ENCODE assay signal across 9 cellular contexts in the genomic region with DNA sequence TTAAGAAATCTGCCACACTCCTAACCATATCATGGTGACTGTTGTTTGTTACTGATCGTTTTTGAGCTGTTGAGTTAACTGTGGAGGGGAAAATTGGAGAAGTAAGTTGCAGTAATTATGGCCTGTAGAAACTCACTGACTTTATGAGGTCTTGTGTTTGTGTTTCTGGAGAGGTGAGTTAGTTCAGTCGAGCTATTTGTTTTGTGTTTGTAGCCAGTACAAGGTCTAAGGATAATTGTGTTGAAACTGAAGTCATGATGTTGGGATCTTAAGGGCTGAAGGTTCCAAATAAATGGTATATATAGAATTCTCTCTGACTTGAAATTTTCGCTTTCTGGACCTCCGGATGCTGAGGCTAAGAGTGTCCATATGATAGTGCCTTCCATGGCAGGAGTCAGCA. TPM values are rescaled to one million over a fixed set of nuclear protein-coding genes. Genes with fewer than 3 reads are reported as not detected.
DNase-seq lines count a peak whose midpoint lies in the region; ATAC-seq and TF ChIP-seq lines count a peak whose summit lies in the region.
"Not testable (repeated sequence)": the region's sequence is repeated elsewhere in the genome, so short reads cannot be mapped to it uniquely, and the experiment has no call there.
"Had no signal": no experiment of that assay in that cellular context is flagged by ENCODE, and none has a peak within 500 bp of the region (broad histone marks: within the 10 kb centered on the region; RNA-seq: fewer than 3 reads in every experiment).

No MANE protein-coding gene starts in this region.

- not testable (repeated sequence) for H3K27me3 Mint-ChIP-seq in activated T-cell treated with anti-CD3 and anti-CD28 coated beads, Interleukin-2, amount 50 U/mL, for 72 hours (ENCODE audit: low read depth); central memory CD8-positive, alpha-beta T cell; naive thymus-derived CD4-positive, alpha-beta T cell

- DNase-seq in AG09309 (ENCODE audit: low read depth); HCT116 (ENCODE audit: low read depth, low spot score); Panc1 (ENCODE audit: low read depth, low spot score); activated T-cell treated with anti-CD3 and anti-CD28 coated beads, Interleukin-2, amount 50 U/mL, for 72 hours; central memory CD8-positive, alpha-beta T cell (ENCODE audit: low spot score in 2 of 2); heart left ventricle; naive thymus-derived CD4-positive, alpha-beta T cell; stimulated activated effector memory CD8-positive, alpha-beta T cell treated with anti-CD3 and anti-CD28 coated beads, Interleukin-12 subunit alpha, Interleukin-12 subunit beta, amount 100 ng/mL, for 72 hours (ENCODE audit: low spot score in 2 of 2): not testable (repeated sequence)

- intact Hi-C loops in HCT116 (cut with micrococcal nuclease); Panc1 (cut with micrococcal nuclease; ENCODE audit: unreplicated experiment); heart left ventricle (cut with DNase I); naive thymus-derived CD4-positive, alpha-beta T cell (cut with micrococcal nuclease): not testable (repeated sequence)

- ATAC-seq in HCT116; Panc1; activated T-cell treated with anti-CD3 and anti-CD28 coated beads, Interleukin-2, amount 50 U/mL, for 72 hours (replicated peaks in 1 of 2); central memory CD8-positive, alpha-beta T cell (replicated peaks; ENCODE audit: extremely low read depth, poor library complexity, severe bottlenecking); heart left ventricle; naive thymus-derived CD4-positive, alpha-beta T cell; stimulated activated effector memory CD8-positive, alpha-beta T cell treated with anti-CD3 and anti-CD28 coated beads, Interleukin-12 subunit alpha, Interleukin-12 subunit beta, amount 100 ng/mL, for 72 hours: not testable (repeated sequence)

- in situ Hi-C loops in Panc1 (cut with HindIII; ENCODE audit: low pct_unique_long_range_greater_than_20kb, low sequenced_read_pairs), result not testable (repeated sequence)

- not testable (repeated sequence) for H3K27me3 ChIP-seq in HCT116 (ENCODE audit: insufficient read depth, low read length); Panc1 (ENCODE audit: control insufficient read depth, insufficient read depth, low read length); heart left ventricle; naive thymus-derived CD4-positive, alpha-beta T cell (ENCODE audit: control insufficient read depth in 2 of 2, insufficient read depth in 2 of 2, low read length in 2 of 2)

- H3K36me3 ChIP-seq in HCT116 (ENCODE audit: control insufficient read depth in 1 of 2, insufficient read depth in 2 of 2, low read length in 2 of 2); Panc1 (ENCODE audit: control insufficient read depth, insufficient read depth, low read length); naive thymus-derived CD4-positive, alpha-beta T cell (ENCODE audit: control insufficient read depth in 2 of 3, insufficient read depth in 3 of 3, low read length in 3 of 3): not testable (repeated sequence)
- H3K36me3 ChIP-seq in heart left ventricle, result peaks cover 0 to 42% (median 17%) of the 10 kb centered on the region in 9 donors

- H2AFZ ChIP-seq in HCT116 (ENCODE audit: low read depth, low read length, poor library complexity, severe bottlenecking), result not testable (repeated sequence)

- H3K9me3 ChIP-seq in HCT116 (ENCODE audit: control insufficient read depth in 1 of 2, insufficient read depth in 1 of 2, low read depth in 1 of 2, low read length in 2 of 2); Panc1 (ENCODE audit: control insufficient read depth, insufficient read depth, low read depth, low read length); heart left ventricle; naive thymus-derived CD4-positive, alpha-beta T cell (ENCODE audit: control insufficient read depth in 2 of 3, low read length in 3 of 3): not testable (repeated sequence)

- H3K36me3 Mint-ChIP-seq in activated T-cell treated with anti-CD3 and anti-CD28 coated beads, Interleukin-2, amount 50 U/mL, for 72 hours (ENCODE audit: insufficient read depth in 2 of 2), result peaks cover 0 to 14% of the 10 kb centered on the region in 2 donors
- peaks cover 14% of the 10 kb centered on the region for H3K36me3 Mint-ChIP-seq in central memory CD8-positive, alpha-beta T cell (ENCODE audit: insufficient read depth)
- peaks cover 0 to 33% (median 13%) of the 10 kb centered on the region in 5 donors for H3K36me3 Mint-ChIP-seq in naive thymus-derived CD4-positive, alpha-beta T cell
- peaks cover 40% of the 10 kb centered on the region for H3K36me3 Mint-ChIP-seq in stimulated activated effector memory CD8-positive, alpha-beta T cell treated with anti-CD3 and anti-CD28 coated beads, Interleukin-12 subunit alpha, Interleukin-12 subunit beta, amount 100 ng/mL, for 72 hours

- H3K4me3 ChIP-seq in AG09309 (ENCODE audit: control insufficient read depth, low read depth, low read length) (peak overlapping the region; percentile 3), HCT116 (replicated peaks in 1 of 2; ENCODE audit: low read depth in 1 of 2, low read length in 2 of 2) (peak overlapping the region in 1 of 2 experiments; percentile 53; a peak in 1 of 4 replicates), Panc1 (ENCODE audit: low read depth in 2 of 2, low read length in 2 of 2) (peak overlapping the region; percentile 10 to 47; a peak in 3 of 4 replicates), heart left ventricle (peak overlapping the region in 8 of 12 donors; percentile 50 to 63 (median 58))
- H3K4me3 ChIP-seq in naive thymus-derived CD4-positive, alpha-beta T cell (ENCODE audit: low read length), result peak overlapping the region; percentile 52

- not testable (repeated sequence) for TF ChIP-seq RAD21 in HCT116 (IDR thresholded peaks at IDR 0.05; ENCODE audit: low read depth)

- peak overlapping the region; percentile 38 for H3K27ac Mint-ChIP-seq in activated T-cell treated with anti-CD3 and anti-CD28 coated beads, Interleukin-2, amount 50 U/mL, for 72 hours
- peak overlapping the region; percentile 92 for H3K27ac Mint-ChIP-seq in central memory CD8-positive, alpha-beta T cell (ENCODE audit: low read depth)
- peak overlapping the region in 8 of 9 donors; percentile 51 to 94 (median 78) for H3K27ac Mint-ChIP-seq in naive thymus-derived CD4-positive, alpha-beta T cell
- H3K27ac Mint-ChIP-seq in stimulated activated effector memory CD8-positive, alpha-beta T cell treated with anti-CD3 and anti-CD28 coated beads, Interleukin-12 subunit alpha, Interleukin-12 subunit beta, amount 100 ng/mL, for 72 hours, result peak overlapping the region; percentile 96

- H3K4me2 ChIP-seq in HCT116 (ENCODE audit: low read length), result peak overlapping the region; percentile 49

- WGBS in heart left ventricle, 4 donors, result 56 to 64% (median 57%) methylated on average over 4 of the region's 4 CpGs

- RAD21 ChIA-PET in HCT116 (lab: Charles Lee; ENCODE audit: low non-redundant PET in 1 of 2, low total read pairs in 2 of 2, uncharacterized antibody in 2 of 2, unreplicated experiment in 2 of 2), result not testable (repeated sequence)

- H3K27ac ChIP-seq in HCT116 (ENCODE audit: low read depth, low read length); heart left ventricle; naive thymus-derived CD4-positive, alpha-beta T cell (ENCODE audit: low read depth, low read length): not testable (repeated sequence)
- peak overlapping the region; percentile 17; the same call in 1 of the 2 replicates for H3K27ac ChIP-seq in Panc1 (ENCODE audit: low read length)

- H3K9me3 Mint-ChIP-seq in activated T-cell treated with anti-CD3 and anti-CD28 coated beads, Interleukin-2, amount 50 U/mL, for 72 hours; central memory CD8-positive, alpha-beta T cell; naive thymus-derived CD4-positive, alpha-beta T cell; stimulated activated effector memory CD8-positive, alpha-beta T cell treated with anti-CD3 and anti-CD28 coated beads, Interleukin-12 subunit alpha, Interleukin-12 subunit beta, amount 100 ng/mL, for 72 hours: not testable (repeated sequence)

- H3K9me2 ChIP-seq in HCT116 (ENCODE audit: insufficient read depth), result not testable (repeated sequence)

- not testable (repeated sequence) for BruUV-seq in HCT116 (replicated peaks; lab: Mats Ljungman, UMichigan); Panc1 (replicated peaks; lab: Mats Ljungman, UMichigan)

- not testable (repeated sequence) for TF ChIP-seq CTCF in AG09309 (IDR thresholded peaks at IDR 0.05; ENCODE audit: control insufficient read depth, insufficient read depth, low read depth, low read length, missing control alignments); HCT116 (IDR thresholded peaks at IDR 0.05 in 2 of 3, conservative IDR thresholded peaks at IDR 0.05 in 1 of 3; ENCODE audit: borderline replicate concordance in 1 of 3, insufficient read depth in 1 of 3, low read depth in 2 of 3, low read length in 2 of 3); Panc1 (IDR thresholded peaks at IDR 0.05); heart left ventricle (IDR thresholded peaks at IDR 0.05)

- POLR2A ChIA-PET in HCT116 (lab: Charles Lee); Panc1 (lab: Charles Lee); naive thymus-derived CD4-positive, alpha-beta T cell (lab: Charles Lee): not testable (repeated sequence)

- CTCF ChIA-PET in HCT116 (lab: Charles Lee); Panc1 (lab: Charles Lee); naive thymus-derived CD4-positive, alpha-beta T cell (lab: Charles Lee): not testable (repeated sequence)

- H3K9ac ChIP-seq in HCT116 (ENCODE audit: low read length), result not testable (repeated sequence)

- not testable (repeated sequence) for H3K4me1 ChIP-seq in HCT116 (ENCODE audit: control insufficient read depth in 1 of 2, insufficient read depth in 2 of 2, low read length in 2 of 2); Panc1 (ENCODE audit: control insufficient read depth, insufficient read depth, low read length); naive thymus-derived CD4-positive, alpha-beta T cell (ENCODE audit: control insufficient read depth in 2 of 2, insufficient read depth in 2 of 2, low read length in 2 of 2)
- peaks cover 0 to 23% (median 9%) of the 10 kb centered on the region in 12 donors for H3K4me1 ChIP-seq in heart left ventricle

- H3K79me2 ChIP-seq in HCT116 (ENCODE audit: insufficient read depth, low read length), result peaks cover 20% of the 10 kb centered on the region

- H4K20me1 ChIP-seq in HCT116 (ENCODE audit: insufficient read depth), result not testable (repeated sequence)

- peak overlapping the region; percentile 94 to 97 for H3K4me3 Mint-ChIP-seq in activated T-cell treated with anti-CD3 and anti-CD28 coated beads, Interleukin-2, amount 50 U/mL, for 72 hours
- peak overlapping the region; percentile 98 for H3K4me3 Mint-ChIP-seq in central memory CD8-positive, alpha-beta T cell
- peak overlapping the region; percentile 85 to 96 (median 92) for H3K4me3 Mint-ChIP-seq in naive thymus-derived CD4-positive, alpha-beta T cell
- peak overlapping the region; percentile 98 for H3K4me3 Mint-ChIP-seq in stimulated activated effector memory CD8-positive, alpha-beta T cell treated with anti-CD3 and anti-CD28 coated beads, Interleukin-12 subunit alpha, Interleukin-12 subunit beta, amount 100 ng/mL, for 72 hours

- H3K4me1 Mint-ChIP-seq in activated T-cell treated with anti-CD3 and anti-CD28 coated beads, Interleukin-2, amount 50 U/mL, for 72 hours (ENCODE audit: low read depth), result peaks cover 34% of the 10 kb centered on the region
- H3K4me1 Mint-ChIP-seq in central memory CD8-positive, alpha-beta T cell, result peaks cover 48% of the 10 kb centered on the region
- H3K4me1 Mint-ChIP-seq in naive thymus-derived CD4-positive, alpha-beta T cell, result peaks cover 17 to 47% (median 29%) of the 10 kb centered on the region in 7 donors
- H3K4me1 Mint-ChIP-seq in stimulated activated effector memory CD8-positive, alpha-beta T cell treated with anti-CD3 and anti-CD28 coated beads, Interleukin-12 subunit alpha, Interleukin-12 subunit beta, amount 100 ng/mL, for 72 hours, result peaks cover 50% of the 10 kb centered on the region

- TF ChIP-seq POLR2A in HCT116 (IDR thresholded peaks at IDR 0.05; ENCODE audit: borderline replicate concordance, extremely low read depth, insufficient read depth, insufficient read length); heart left ventricle (IDR thresholded peaks at IDR 0.05): not testable (repeated sequence)

RNA-seq across cellular contexts. Expression of a gene that starts 29.2 kb away (rescaled TPM):
- total RNA-seq in HCT116 (2021; ENCODE audit: unreplicated experiment) (not detected), Panc1 (2021; ENCODE audit: unreplicated experiment) (not detected), heart left ventricle (not detected)
- not detected in 2 replicates for polyA plus RNA-seq in HCT116 (2012)
- polyA plus RNA-seq in Panc1 (2012; ENCODE audit: insufficient read length), result not detected
- total RNA-seq in activated T-cell treated with anti-CD3 and anti-CD28 coated beads, Interleukin-2, amount 50 U/mL, for 72 hours, result not detected
- not detected for polyA plus RNA-seq in heart left ventricle
- not detected for total RNA-seq in naive thymus-derived CD4-positive, alpha-beta T cell
- polyA plus RNA-seq in naive thymus-derived CD4-positive, alpha-beta T cell, result not detected
- total RNA-seq: temporal lobe had no signal

RNA-seq across cellular contexts. Expression of a gene that starts 49.7 kb away (rescaled TPM):
- total RNA-seq in HCT116 (2021; ENCODE audit: unreplicated experiment), result 0.15 TPM
- polyA plus RNA-seq in HCT116 (2012), result 0.02 and 0.09 TPM in 2 replicates
- 0.15 TPM for total RNA-seq in Panc1 (2021; ENCODE audit: unreplicated experiment)
- 0.21 TPM for polyA plus RNA-seq in Panc1 (2012; ENCODE audit: insufficient read length)
- under 1 TPM; 0.07 to 0.29 TPM for total RNA-seq in activated T-cell treated with anti-CD3 and anti-CD28 coated beads, Interleukin-2, amount 50 U/mL, for 72 hours
- total RNA-seq in heart left ventricle, result 1 to 10 TPM in 1 of 9 donors, under 1 TPM in 6, not detected in 2; 0.12 to 1.2 (median 0.39) TPM
- polyA plus RNA-seq in heart left ventricle, result under 1 TPM; 0.01 to 0.30 TPM
- under 1 TPM; 0.42 to 0.84 (median 0.57) TPM for total RNA-seq in naive thymus-derived CD4-positive, alpha-beta T cell
- not detected for polyA plus RNA-seq in naive thymus-derived CD4-positive, alpha-beta T cell

Comparison
In these comparisons a context has a peak if more than half of its experiments do, and no peak if none do; other contexts are left out.
1. H3K27ac Mint-ChIP-seq: peak in every context shown above with its lines; median percentile 96 in stimulated activated effector memory CD8-positive, alpha-beta T cell treated with anti-CD3 and anti-CD28 coated beads, Interleukin-12 subunit alpha, Interleukin-12 subunit beta, amount 100 ng/mL, for 72 hours; 92 in central memory CD8-positive, alpha-beta T cell; 78 in naive thymus-derived CD4-positive, alpha-beta T cell; 38 in activated T-cell treated with anti-CD3 and anti-CD28 coated beads, Interleukin-2, amount 50 U/mL, for 72 hours.